In genomic region chr18:2692508-2692907, GRCh38 we compare ENCODE assay signal across 1 cellular context.
TF ChIP-seq lines count a peak whose summit lies in the region.

No MANE protein-coding gene starts in this region.

TF ChIP-seq in HepG2, 621 proteins besides CTCF, POLR2A, EP300 and RAD21:
- TF ChIP-seq ZNF773 (CRISPR knock-in tag; IDR thresholded peaks at IDR 0.05; ENCODE audit: borderline replicate concordance), result no peak
- no peak for TF ChIP-seq SMAD1 (CRISPR knock-in tag; IDR thresholded peaks at IDR 0.05; ENCODE audit: borderline replicate concordance, low read depth)
- TF ChIP-seq TP53 (CRISPR knock-in tag; conservative IDR thresholded peaks at IDR 0.05), result no peak
- TF ChIP-seq ZNF547 (CRISPR knock-in tag; IDR thresholded peaks at IDR 0.05), result no peak
- TF ChIP-seq ZNF790 (CRISPR knock-in tag; IDR thresholded peaks at IDR 0.05; ENCODE audit: borderline replicate concordance), result no peak
- TF ChIP-seq IRX3 (CRISPR knock-in tag; IDR thresholded peaks at IDR 0.05; ENCODE audit: borderline replicate concordance, low read depth), result no peak
- TF ChIP-seq SUZ12 (IDR thresholded peaks at IDR 0.05; ENCODE audit: low read depth, low read length), result no peak
- TF ChIP-seq, protein P1, sequence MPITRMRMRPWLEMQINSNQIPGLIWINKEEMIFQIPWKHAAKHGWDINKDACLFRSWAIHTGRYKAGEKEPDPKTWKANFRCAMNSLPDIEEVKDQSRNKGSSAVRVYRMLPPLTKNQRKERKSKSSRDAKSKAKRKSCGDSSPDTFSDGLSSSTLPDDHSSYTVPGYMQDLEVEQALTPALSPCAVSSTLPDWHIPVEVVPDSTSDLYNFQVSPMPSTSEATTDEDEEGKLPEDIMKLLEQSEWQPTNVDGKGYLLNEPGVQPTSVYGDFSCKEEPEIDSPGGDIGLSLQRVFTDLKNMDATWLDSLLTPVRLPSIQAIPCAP (CRISPR knock-in tag; IDR thresholded peaks at IDR 0.05; ENCODE audit: low read depth), result no peak
- TF ChIP-seq ZNF234 (CRISPR knock-in tag; conservative IDR thresholded peaks at IDR 0.05), result no peak
- TF ChIP-seq SRSF1 (optimal IDR thresholded peaks at IDR 0.05; ENCODE audit: low read depth, low read length), result no peak
- TF ChIP-seq ZNF781 (CRISPR knock-in tag; IDR thresholded peaks at IDR 0.05; ENCODE audit: borderline replicate concordance, not compliant biosample characterization), result no peak
- TF ChIP-seq ZNF616 (CRISPR knock-in tag; IDR thresholded peaks at IDR 0.05; ENCODE audit: low read depth), result no peak
- TF ChIP-seq KMT2B (CRISPR knock-in tag; IDR thresholded peaks at IDR 0.05), result no peak
- TF ChIP-seq ATAD3A (CRISPR knock-in tag; IDR thresholded peaks at IDR 0.05), result no peak
- no peak for TF ChIP-seq CERS6 (CRISPR knock-in tag; IDR thresholded peaks at IDR 0.05)
TF ChIP-seq in HepG2: peak in this region for 0.
